Comparison of ENCODE assay signal across 35 cellular contexts in the genomic region with DNA sequence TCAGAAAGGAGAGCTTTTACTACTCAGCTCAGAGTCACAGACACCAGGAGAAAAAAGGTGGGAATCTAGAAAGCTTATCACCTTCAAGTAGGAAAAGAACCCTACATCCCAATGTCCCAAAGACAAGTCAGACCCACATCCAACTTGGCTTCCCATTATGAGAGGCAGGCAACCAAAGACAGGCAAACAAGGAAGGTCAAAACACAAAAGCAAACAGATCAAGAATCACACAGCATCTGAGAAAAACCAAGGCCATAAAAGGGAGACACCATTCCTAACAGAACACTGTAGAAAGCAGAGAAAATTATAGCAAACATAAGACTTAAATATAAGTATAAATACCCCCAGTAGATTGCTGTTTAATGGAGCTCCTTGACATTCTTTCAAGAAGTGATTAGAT.
"Had no signal": no experiment of that assay in that cellular context is flagged by ENCODE, and none has a peak within 500 bp of the region (broad histone marks: within the 10 kb centered on the region; RNA-seq: fewer than 3 reads in every experiment).

No MANE protein-coding gene starts in this region.

- H3K4me1 Mint-ChIP-seq: activated B cell treated with CpG ODN at 0.5 μM for 24 hours; activated CD4-positive, alpha-beta T cell treated with anti-CD3 and anti-CD28 coated beads, Interleukin-2, amount 10 ng/mL, durations not matched to agents 24 days and 14 days; activated naive CD8-positive, alpha-beta T cell treated with anti-CD3 and anti-CD28 coated beads for 36 hours; activated T-helper 17 cell treated with anti-CD3 and anti-CD28 coated beads, Interleukin-2, amount 50 U/mL, for 72 hours had no signal

- H3K27ac ChIP-seq: adrenal gland, body of pancreas, brain microvascular endothelial cell, breast epithelium, WERI-Rb-1 had no signal

- H3K4me3 Mint-ChIP-seq: activated B cell treated with CpG ODN at 0.5 μM for 24 hours; activated CD4-positive, alpha-beta memory T cell treated with anti-CD3 and anti-CD28 coated beads for 36 hours; activated CD4-positive, alpha-beta T cell treated with anti-CD3 and anti-CD28 coated beads, Interleukin-2, amount 10 ng/mL, durations not matched to agents 24 days and 14 days; activated CD8-positive, alpha-beta T cell treated with anti-CD3 and anti-CD28 coated beads for 36 hours; activated naive CD4-positive, alpha-beta T cell treated with anti-CD3 and anti-CD28 coated beads for 36 hours; activated naive CD8-positive, alpha-beta T cell treated with anti-CD3 and anti-CD28 coated beads for 36 hours; activated T-cell treated with anti-CD3 and anti-CD28 coated beads, Interleukin-2, amount 50 U/mL, for 4 hours; activated T-cell treated with anti-CD3 and anti-CD28 coated beads, Interleukin-2, amount 50 U/mL, for 72 hours; activated T-helper 1 cell treated with anti-CD3 and anti-CD28 coated beads, Interleukin-12 subunit alpha, Interleukin-12 subunit beta, Interleukin-2, Interleukin-4 antibody, amounts not matched to agents 30 ng/mL and 10 ng/mL and 1 ng/mL, durations not matched to agents 14 hours and 24 hours and 36 hours; activated T-helper 17 cell treated with anti-CD3 and anti-CD28 coated beads, Interleukin-2, amount 50 U/mL, for 72 hours; T-helper 1 cell treated with Interleukin-12 subunit alpha and Interleukin-12 subunit beta and Interleukin-4 antibody, amounts not matched to agents 30 μg/mL and 1 μg/mL, for 36 hours; T-helper 2 cell treated with Interferon-gamma antibody and Interleukin-4, amounts not matched to agents 5 μg/mL and 100 μg/mL, for 36 hours had no signal

- H3K27ac Mint-ChIP-seq: activated B cell treated with CpG ODN at 0.5 μM for 24 hours; activated CD4-positive, alpha-beta memory T cell treated with anti-CD3 and anti-CD28 coated beads for 36 hours; activated CD4-positive, alpha-beta T cell treated with anti-CD3 and anti-CD28 coated beads, Interleukin-2, amount 10 ng/mL, durations not matched to agents 24 days and 14 days; activated CD8-positive, alpha-beta T cell treated with anti-CD3 and anti-CD28 coated beads for 36 hours; activated naive CD4-positive, alpha-beta T cell treated with anti-CD3 and anti-CD28 coated beads for 36 hours; activated naive CD4-positive, alpha-beta T cell treated with anti-CD3 and anti-CD28 coated beads, Interleukin-2, amount 50 U/mL, for 72 hours; activated naive CD8-positive, alpha-beta T cell treated with anti-CD3 and anti-CD28 coated beads for 36 hours; activated T-cell treated with anti-CD3 and anti-CD28 coated beads, Interleukin-2, amount 50 U/mL, for 72 hours; activated T-helper 1 cell treated with anti-CD3 and anti-CD28 coated beads, Interleukin-12 subunit alpha, Interleukin-12 subunit beta, Interleukin-2, Interleukin-4 antibody, amounts not matched to agents 30 ng/mL and 10 ng/mL and 1 ng/mL, durations not matched to agents 14 hours and 24 hours and 36 hours; activated T-helper 17 cell treated with anti-CD3 and anti-CD28 coated beads, Interleukin-2, amount 50 U/mL, for 72 hours; T-helper 1 cell treated with Interleukin-12 subunit alpha and Interleukin-12 subunit beta and Interleukin-4 antibody, amounts not matched to agents 30 μg/mL and 1 μg/mL, for 36 hours; T-helper 2 cell treated with Interferon-gamma antibody and Interleukin-4, amounts not matched to agents 5 μg/mL and 100 μg/mL, for 36 hours had no signal

- DNase-seq: activated B cell treated with CpG ODN at 0.5 μM for 24 hours; activated CD4-positive, alpha-beta memory T cell treated with anti-CD3 and anti-CD28 coated beads for 36 hours; activated CD4-positive, alpha-beta T cell treated with anti-CD3 and anti-CD28 coated beads for 4 hours; activated CD4-positive, alpha-beta T cell treated with anti-CD3 and anti-CD28 coated beads, Interleukin-2, amount 10 ng/mL, durations not matched to agents 24 days and 14 days; activated CD4-positive, alpha-beta T cell treated with anti-CD3 and anti-CD28 coated beads, Interleukin-2, amount 50 U/mL, for 1 hour; activated CD4-positive, alpha-beta T cell treated with anti-CD3 and anti-CD28 coated beads, Interleukin-2, amount 50 U/mL, for 4 hours; activated CD4-positive, CD25-positive, alpha-beta regulatory T cell treated with anti-CD3 and anti-CD28 coated beads, Interleukin-2, amount 50 U/mL, for 72 hours; activated CD8-positive, alpha-beta memory T cell treated with anti-CD3 and anti-CD28 coated beads, Interleukin-2, amount 50 U/mL, for 4 hours; activated CD8-positive, alpha-beta T cell treated with anti-CD3 and anti-CD28 coated beads for 36 hours; activated effector memory CD4-positive, alpha-beta T cell treated with anti-CD3 and anti-CD28 coated beads, Interleukin-2, amount 50 U/mL, for 16 hours; activated gamma-delta T cell treated with Interleukin-2 at 50 U/mL for 16 hours; activated naive CD4-positive, alpha-beta T cell; activated naive CD4-positive, alpha-beta T cell treated with anti-CD3 and anti-CD28 coated beads for 36 hours; activated naive CD4-positive, alpha-beta T cell treated with anti-CD3 and anti-CD28 coated beads, Interleukin-2, amount 50 U/mL, for 16 hours; activated naive CD8-positive, alpha-beta T cell treated with anti-CD3 and anti-CD28 coated beads for 36 hours; activated T-cell treated with anti-CD3 and anti-CD28 coated beads for 4 hours; activated T-cell treated with anti-CD3 and anti-CD28 coated beads, Interleukin-2, amount 50 U/mL, for 1 hour; activated T-cell treated with anti-CD3 and anti-CD28 coated beads, Interleukin-2, amount 50 U/mL, for 4 hours; activated T-cell treated with anti-CD3 and anti-CD28 coated beads, Interleukin-2, amount 50 U/mL, for 72 hours; adrenal gland; amniotic stem cell; aorta; body of pancreas; brain microvascular endothelial cell; central memory CD4-positive, alpha-beta T cell; T-helper 1 cell; T-helper 2 cell; T-helper 9 cell; WERI-Rb-1 had no signal

- H3K27me3 Mint-ChIP-seq: activated B cell treated with CpG ODN at 0.5 μM for 24 hours; activated CD4-positive, alpha-beta memory T cell treated with anti-CD3 and anti-CD28 coated beads for 36 hours; activated CD4-positive, alpha-beta T cell treated with anti-CD3 and anti-CD28 coated beads, Interleukin-2, amount 10 ng/mL, durations not matched to agents 24 days and 14 days; activated CD8-positive, alpha-beta T cell treated with anti-CD3 and anti-CD28 coated beads for 36 hours; activated naive CD8-positive, alpha-beta T cell treated with anti-CD3 and anti-CD28 coated beads for 36 hours; activated T-helper 17 cell treated with anti-CD3 and anti-CD28 coated beads, Interleukin-2, amount 50 U/mL, for 72 hours had no signal
